Comparison of ENCODE assay signal across 28 cellular contexts in the genomic region with DNA sequence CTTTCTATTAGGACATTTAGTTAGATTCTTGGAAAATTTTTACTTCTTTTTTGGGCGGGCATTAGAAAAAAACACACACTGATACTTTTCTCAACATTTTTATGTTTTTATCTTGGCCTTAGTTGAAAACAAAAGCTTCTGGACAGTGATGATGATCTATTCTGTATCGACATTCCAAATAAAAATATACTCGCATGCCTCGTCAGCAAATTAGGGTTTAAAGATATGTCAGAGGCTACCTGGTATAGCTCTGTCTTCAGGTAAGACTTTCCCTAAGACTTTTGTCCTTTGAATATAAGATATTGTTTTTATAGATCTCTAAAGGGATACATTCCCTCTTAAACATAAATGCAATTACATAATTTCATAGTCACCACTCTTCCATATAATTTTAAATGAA.
"Had no signal": no experiment of that assay in that cellular context is flagged by ENCODE, and none has a peak within 500 bp of the region (broad histone marks: within the 10 kb centered on the region; RNA-seq: fewer than 3 reads in every experiment).

No MANE protein-coding gene starts in this region.

- FAIRE-seq: urothelium cell line had no signal

- H3K36me3 ChIP-seq: ovary, spleen, stomach, thoracic aorta, thyroid gland, tibial nerve, upper lobe of left lung, vagina had no signal

- H3K27ac ChIP-seq: ovary, parathyroid adenoma, psoas muscle, skin epidermis, spleen, stomach, thoracic aorta, thyroid gland, tibial nerve, upper lobe of left lung, vagina had no signal

- DNase-seq: naive B cell; naive thymus-derived CD8-positive, alpha-beta T cell; nephron progenitor cell; occipital lobe; ovary; psoas muscle; spleen; stimulated activated CD4-positive, alpha-beta T cell treated with anti-CD3 and anti-CD28 coated beads, Interleukin-12 subunit alpha, Interleukin-12 subunit beta, amount 100 ng/mL, for 4 hours; stimulated activated CD4-positive, alpha-beta T cell treated with anti-CD3 and anti-CD28 coated beads, Interleukin-1b, Interleukin-23, amount 100 ng/mL, for 48 hours; stimulated activated CD4-positive, alpha-beta T cell treated with anti-CD3 and anti-CD28 coated beads, Interleukin-4, amount 100 ng/mL, for 1 hour; stimulated activated CD4-positive, alpha-beta T cell treated with anti-CD3 and anti-CD28 coated beads, Interleukin-4, amount 100 ng/mL, for 4 hours; stimulated activated CD8-positive, alpha-beta memory T cell treated with anti-CD3 and anti-CD28 coated beads, Interleukin-4, amount 100 ng/mL, for 48 hours; stimulated activated naive B cell treated with anti-CD40 and anti-IgM and Interleukin-4, amounts not matched to agents 10 μg/mL and 1 μg/mL and 100 μg/mL, for 72 hours; stimulated activated naive CD4-positive, alpha-beta T cell treated with Interleukin-2 at 50 U/mL for 16 hours; stomach; thyroid gland; trophoblast cell had no signal

- H3K4me1 ChIP-seq: parathyroid adenoma, psoas muscle, spleen, stomach, thyroid gland, tibial nerve, upper lobe of left lung, vagina had no signal

- H3K9me3 ChIP-seq: ovary, psoas muscle, stomach, thoracic aorta, thyroid gland, tibial nerve, upper lobe of left lung, vagina had no signal

- H3K27me3 ChIP-seq: ovary, spleen, stomach, thyroid gland, tibial nerve, upper lobe of left lung, vagina had no signal

- H3K4me3 ChIP-seq: ovary, psoas muscle, skin epidermis, smooth muscle cell, spleen, stomach, thoracic aorta, thyroid gland, tibial nerve, upper lobe of left lung, vagina had no signal

- H3K79me2 ChIP-seq: parathyroid adenoma had no signal

- H3K9ac ChIP-seq: parathyroid adenoma had no signal

- H3K4me2 ChIP-seq: smooth muscle cell had no signal

- H2AFZ ChIP-seq: parathyroid adenoma had no signal

- ATAC-seq: naive thymus-derived CD8-positive, alpha-beta T cell; natural killer cell treated with Interleukin-12 subunit alpha and Interleukin-12 subunit beta and Interleukin-15 and Interleukin-18, amount 100 ng/mL, for 72 hours; psoas muscle; right cardiac atrium; sciatic nerve; stimulated activated naive B cell treated with anti-CD40 and anti-IgM and Interleukin-4, amounts not matched to agents 10 μg/mL and 1 μg/mL and 100 μg/mL, for 72 hours had no signal
